ENCODE assay signal across 12 cellular contexts in the genomic region with DNA sequence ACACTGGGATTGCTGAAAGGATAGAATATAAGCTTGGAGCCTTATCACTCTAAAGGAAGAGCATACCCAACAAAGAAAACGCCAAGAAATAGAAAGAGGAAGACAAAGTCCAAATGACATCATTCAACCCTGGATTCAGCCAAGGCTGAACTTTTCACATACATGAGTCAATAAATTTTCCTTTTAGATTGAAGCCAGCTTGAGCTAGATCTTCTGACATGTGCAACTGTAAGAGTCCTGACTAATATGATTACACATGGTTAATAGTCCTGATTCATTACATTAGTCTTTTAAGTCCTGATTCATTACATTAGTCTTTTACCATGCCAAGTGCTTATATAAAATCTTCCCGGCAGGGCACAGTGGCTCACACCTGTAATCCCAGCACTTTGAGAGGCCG. TPM values are rescaled to one million over a fixed set of nuclear protein-coding genes. Genes with fewer than 3 reads are reported as not detected.
DNase-seq lines count a peak whose midpoint lies in the region; ATAC-seq, FAIRE-seq and TF ChIP-seq lines count a peak whose summit lies in the region.
"Had no signal": no experiment of that assay in that cellular context is flagged by ENCODE, and none has a peak within 500 bp of the region (broad histone marks: within the 10 kb centered on the region; RNA-seq: fewer than 3 reads in every experiment).

No MANE protein-coding gene starts in this region.

- H3K4me2 ChIP-seq in A549, result peak overlapping the region; percentile 64

- intact Hi-C loops in stomach (cut with DNase I; ENCODE audit: low total_unique reads), result loop anchor here (10.0 kb wide), 1 partner anchor 48 kb away; the partner anchor contains the start of gene SLMAP
- intact Hi-C loops in cardiac septum (cut with DNase I), result no loop called here

- H3K27ac ChIP-seq in A549, result peak overlapping the region; percentile 54 to 74; a peak in 5 of 6 replicates
- peak overlapping the region in 2 of 5 donors; percentile 34 to 36 for H3K27ac ChIP-seq in stomach
- H3K27ac ChIP-seq: C4-2B, WERI-Rb-1 had no signal

- H3K4me1 ChIP-seq in A549, result peaks cover 26% of the 10 kb centered on the region
- H3K4me1 ChIP-seq in stomach, result peaks cover 0 to 20% (median 4%) of the 10 kb centered on the region in 4 donors

- 19% methylated on average over 3 of the region's 3 CpGs for WGBS in A549 (ENCODE audit: missing lambda C conversion rate)
- 50 to 69% (median 65%) methylated on average over 3 of the region's 3 CpGs for WGBS in stomach, 5 donors

- H3K27me3 ChIP-seq in stomach, result no peaks in the 10 kb centered on the region

- ATAC-seq in A549 (peak; percentile 78 to 84), SK-N-SH treated with all-trans-retinoic acid at 6 μM for 48 hours (peak; percentile 83), HG03520 (IDR thresholded peaks at IDR 0.05; ENCODE audit: unreplicated experiment) (no peak)

- TF ChIP-seq CTCF in A549 (IDR thresholded peaks at IDR 0.05) (no peak), fibroblast of the aortic adventitia (IDR thresholded peaks at IDR 0.05; ENCODE audit: insufficient read depth, low read length) (no peak), stomach (IDR thresholded peaks at IDR 0.05) (no peak)

- no peaks in the 10 kb centered on the region for H3K9me3 ChIP-seq in A549
- H3K9me3 ChIP-seq in stomach, result no peaks in the 10 kb centered on the region

- H3K4me3 ChIP-seq in A549 (no peak overlapping the region), fibroblast of the aortic adventitia (ENCODE audit: low read depth, low read length) (no peak overlapping the region), stomach (no peak overlapping the region)

- no peak for TF ChIP-seq EP300 in A549 (IDR thresholded peaks at IDR 0.05)
- no peak for TF ChIP-seq EP300 in stomach (IDR thresholded peaks at IDR 0.05)

- no peak for FAIRE-seq in A549 (lab: Jason Lieb, UNC)

- CTCF ChIA-PET in A549 (lab: Yijun Ruan, JAX), result no interaction called here

- TF ChIP-seq POLR2A in A549 (IDR thresholded peaks at IDR 0.05; ENCODE audit: low read length) (no peak), stomach (IDR thresholded peaks at IDR 0.05) (no peak)

- H3K36me3 ChIP-seq in stomach, result no peaks in the 10 kb centered on the region
- H3K36me3 ChIP-seq: WERI-Rb-1 had no signal

- POLR2A ChIA-PET in A549 (lab: Yijun Ruan, JAX), result interaction anchor here (1.4 kb wide), 1 partner anchor 14 kb away, joined by 7 read pairs; the partner anchor contains the start of gene DENND6A

- no peak for TF ChIP-seq RAD21 in A549 (conservative IDR thresholded peaks at IDR 0.05 in 1 of 2, IDR thresholded peaks at IDR 0.05 in 1 of 2)

- DNase-seq in A549 (ENCODE audit: low read depth in 1 of 2, low spot score in 1 of 2), result peak in 1 of 2 experiments; percentile 72
- DNase-seq in HCEC 1CT, result peak; percentile 97
- peak; percentile 82 for DNase-seq in fibroblast of the aortic adventitia (ENCODE audit: low read depth)
- DNase-seq in stomach, result no peak
- DNase-seq in cardiac septum (ENCODE audit: low spot score), result no peak
- DNase-seq in effector CD4-positive, alpha-beta T cell, result no peak
- DNase-seq: activated gamma-delta T cell treated with Interleukin-2 at 50 U/mL for 16 hours; effector memory CD4-positive, alpha-beta T cell; WERI-Rb-1 had no signal

TF ChIP-seq in A549, 52 proteins besides CTCF, POLR2A, EP300 and RAD21:
- peak; percentile 58 for TF ChIP-seq JUNB (IDR thresholded peaks at IDR 0.05)
- TF ChIP-seq JUN (IDR thresholded peaks at IDR 0.05), result 0 out of 5 replicates have a peak, but pooled peaks of 1 of the 2 experiments have one; percentile 17
- TF ChIP-seq NR3C1 (IDR thresholded peaks at IDR 0.05), result no peak
- peak; percentile 34; the same call in 1 of the 2 replicates for TF ChIP-seq FOSL2 (IDR thresholded peaks at IDR 0.05)
- peak; percentile 71 for TF ChIP-seq FOSL2 (CRISPR knock-in tag; IDR thresholded peaks at IDR 0.05)
- no peak for TF ChIP-seq HOXB13 (CRISPR knock-in tag; IDR thresholded peaks at IDR 0.05; ENCODE audit: low read depth)

TF ChIP-seq in SK-N-SH treated with all-trans-retinoic acid at 6 μM for 48 hours, 23 proteins besides CTCF, POLR2A, EP300 and RAD21 (continues in another document):
- TF ChIP-seq, protein P1, sequence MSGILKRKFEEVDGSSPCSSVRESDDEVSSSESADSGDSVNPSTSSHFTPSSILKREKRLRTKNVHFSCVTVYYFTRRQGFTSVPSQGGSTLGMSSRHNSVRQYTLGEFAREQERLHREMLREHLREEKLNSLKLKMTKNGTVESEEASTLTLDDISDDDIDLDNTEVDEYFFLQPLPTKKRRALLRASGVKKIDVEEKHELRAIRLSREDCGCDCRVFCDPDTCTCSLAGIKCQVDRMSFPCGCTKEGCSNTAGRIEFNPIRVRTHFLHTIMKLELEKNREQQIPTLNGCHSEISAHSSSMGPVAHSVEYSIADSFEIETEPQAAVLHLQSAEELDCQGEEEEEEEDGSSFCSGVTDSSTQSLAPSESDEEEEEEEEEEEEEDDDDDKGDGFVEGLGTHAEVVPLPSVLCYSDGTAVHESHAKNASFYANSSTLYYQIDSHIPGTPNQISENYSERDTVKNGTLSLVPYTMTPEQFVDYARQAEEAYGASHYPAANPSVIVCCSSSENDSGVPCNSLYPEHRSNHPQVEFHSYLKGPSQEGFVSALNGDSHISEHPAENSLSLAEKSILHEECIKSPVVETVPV (CRISPR knock-in tag; IDR thresholded peaks at IDR 0.05), result no peak
- TF ChIP-seq TCF4 (CRISPR knock-in tag; IDR thresholded peaks at IDR 0.05; ENCODE audit: borderline replicate concordance) (no peak), CSDC2 (CRISPR knock-in tag; IDR thresholded peaks at IDR 0.05) (no peak), ZFP3 (CRISPR knock-in tag; IDR thresholded peaks at IDR 0.05) (no peak), ZFP30 (CRISPR knock-in tag; IDR thresholded peaks at IDR 0.05) (no peak), ZNF8 (CRISPR knock-in tag; IDR thresholded peaks at IDR 0.05) (no peak), BACH2 (CRISPR knock-in tag; IDR thresholded peaks at IDR 0.05; ENCODE audit: borderline replicate concordance) (no peak), ISL1 (CRISPR knock-in tag; IDR thresholded peaks at IDR 0.05) (peak; percentile 88), ZNF70 (CRISPR knock-in tag; IDR thresholded peaks at IDR 0.05) (no peak)
- TF ChIP-seq, protein P2, sequence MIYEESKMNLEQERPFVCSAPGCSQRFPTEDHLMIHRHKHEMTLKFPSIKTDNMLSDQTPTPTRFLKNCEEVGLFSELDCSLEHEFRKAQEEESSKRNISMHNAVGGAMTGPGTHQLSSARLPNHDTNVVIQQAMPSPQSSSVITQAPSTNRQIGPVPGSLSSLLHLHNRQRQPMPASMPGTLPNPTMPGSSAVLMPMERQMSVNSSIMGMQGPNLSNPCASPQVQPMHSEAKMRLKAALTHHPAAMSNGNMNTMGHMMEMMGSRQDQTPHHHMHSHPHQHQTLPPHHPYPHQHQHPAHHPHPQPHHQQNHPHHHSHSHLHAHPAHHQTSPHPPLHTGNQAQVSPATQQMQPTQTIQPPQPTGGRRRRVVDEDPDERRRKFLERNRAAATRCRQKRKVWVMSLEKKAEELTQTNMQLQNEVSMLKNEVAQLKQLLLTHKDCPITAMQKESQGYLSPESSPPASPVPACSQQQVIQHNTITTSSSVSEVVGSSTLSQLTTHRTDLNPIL (CRISPR knock-in tag; IDR thresholded peaks at IDR 0.05; ENCODE audit: low read depth), result peak; percentile 49; the same call in 1 of the 2 replicates
- TF ChIP-seq, protein P3, sequence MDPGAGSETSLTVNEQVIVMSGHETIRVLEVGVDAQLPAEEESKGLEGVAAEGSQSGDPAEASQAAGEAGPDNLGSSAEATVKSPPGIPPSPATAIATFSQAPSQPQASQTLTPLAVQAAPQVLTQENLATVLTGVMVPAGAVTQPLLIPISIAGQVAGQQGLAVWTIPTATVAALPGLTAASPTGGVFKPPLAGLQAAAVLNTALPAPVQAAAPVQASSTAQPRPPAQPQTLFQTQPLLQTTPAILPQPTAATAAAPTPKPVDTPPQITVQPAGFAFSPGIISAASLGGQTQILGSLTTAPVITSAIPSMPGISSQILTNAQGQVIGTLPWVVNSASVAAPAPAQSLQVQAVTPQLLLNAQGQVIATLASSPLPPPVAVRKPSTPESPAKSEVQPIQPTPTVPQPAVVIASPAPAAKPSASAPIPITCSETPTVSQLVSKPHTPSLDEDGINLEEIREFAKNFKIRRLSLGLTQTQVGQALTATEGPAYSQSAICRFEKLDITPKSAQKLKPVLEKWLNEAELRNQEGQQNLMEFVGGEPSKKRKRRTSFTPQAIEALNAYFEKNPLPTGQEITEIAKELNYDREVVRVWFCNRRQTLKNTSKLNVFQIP (CRISPR knock-in tag; IDR thresholded peaks at IDR 0.05; ENCODE audit: borderline replicate concordance, low read depth), result no peak

RNA-seq across cellular contexts. Expression of gene DENND6A, which starts 13.6 kb away (rescaled TPM):
- polyA plus RNA-seq in A549 (2011; rRNA removed) (15.8 and 18.1 TPM in 2 replicates), A549 (2017; fragmentation: RNase III; extraction: RNeasy Plus Mini Kit Qiagen cat#74134 plus additional on column Dnase treatment) (5.4 to 6.7 TPM (median 5.9 TPM) in 3 replicates), stomach (10 to 100 TPM in 1 of 3 donors, 1 to 10 TPM in 2; 6.5 to 12.2 (median 8.3) TPM)
- 2.6 and 3.3 TPM in 2 replicates for polyA plus RNA-seq in A549 (2012; cell fraction: cytosol; rRNA removed)
- 2.1 and 4.8 TPM in 2 replicates for polyA plus RNA-seq in A549 (2012; cell fraction: nucleus; rRNA removed)
- 16.4 and 18.1 TPM in 2 replicates for polyA minus RNA-seq in A549 (2011; rRNA and poly(A)+ RNA removed)
- total RNA-seq in fibroblast of the aortic adventitia (ENCODE audit: low replicate concordance) (21.0 and 35.2 TPM in 2 replicates), stomach (100 to 1,000 TPM in 1 of 5 donors, 10 to 100 TPM in 2, 1 to 10 TPM in 2; 7.0 to 110 (median 27.2) TPM), cardiac septum (22.1 TPM)

RNA-seq across cellular contexts. Expression of gene SLMAP, which starts 49.6 kb away (rescaled TPM):
- 25.3 and 33.1 TPM in 2 replicates for polyA plus RNA-seq in A549 (2011; rRNA removed)
- 6.6 and 7.7 TPM in 2 replicates for polyA plus RNA-seq in A549 (2012; cell fraction: cytosol; rRNA removed)
- polyA plus RNA-seq in A549 (2012; cell fraction: nucleus; rRNA removed), result 8.5 and 10.9 TPM in 2 replicates
- 15.1 to 15.7 TPM (median 15.2 TPM) in 3 replicates for polyA plus RNA-seq in A549 (2017; fragmentation: RNase III; extraction: RNeasy Plus Mini Kit Qiagen cat#74134 plus additional on column Dnase treatment)
- polyA minus RNA-seq in A549 (2011; rRNA and poly(A)+ RNA removed), result 47.4 and 54.3 TPM in 2 replicates
- total RNA-seq in fibroblast of the aortic adventitia (ENCODE audit: low replicate concordance), result 44.1 and 78.4 TPM in 2 replicates
- 100 to 1,000 TPM; 123 to 534 (median 292) TPM for total RNA-seq in stomach
- 10 to 100 TPM; 23.9 to 41.2 (median 26.7) TPM for polyA plus RNA-seq in stomach
- total RNA-seq in cardiac septum, result 578 TPM

Comparison
In these comparisons a context has a peak if more than half of its experiments do, and no peak if none do; other contexts are left out.
1. DNase-seq: peak in HCEC 1CT (single experiment) and fibroblast of the aortic adventitia (single experiment); none in stomach (single experiment), cardiac septum (single experiment) and effector CD4-positive, alpha-beta T cell (single experiment).